Comparison of ENCODE assay signal across 13 cellular contexts in genomic region chr5:122220498-122220897, GRCh38.
"Had no signal": no experiment of that assay in that cellular context is flagged by ENCODE, and none has a peak within 500 bp of the region (broad histone marks: within the 10 kb centered on the region; RNA-seq: fewer than 3 reads in every experiment).

No MANE protein-coding gene starts in this region.

- H3K9me3 Mint-ChIP-seq: activated T-helper 1 cell treated with anti-CD3 and anti-CD28 coated beads, Interleukin-12 subunit alpha, Interleukin-12 subunit beta, Interleukin-2, Interleukin-4 antibody, amounts not matched to agents 30 ng/mL and 10 ng/mL and 1 ng/mL, durations not matched to agents 14 hours and 24 hours and 36 hours had no signal

- H3K4me3 Mint-ChIP-seq: activated CD8-positive, alpha-beta T cell treated with anti-CD3 and anti-CD28 coated beads, Interleukin-2, amount 10 ng/mL, durations not matched to agents 7 days and 5 days; activated naive CD4-positive, alpha-beta T cell treated with anti-CD3 and anti-CD28 coated beads for 36 hours; activated T-helper 1 cell treated with anti-CD3 and anti-CD28 coated beads, Interleukin-12 subunit alpha, Interleukin-12 subunit beta, Interleukin-2, Interleukin-4 antibody, amounts not matched to agents 30 ng/mL and 10 ng/mL and 1 ng/mL, durations not matched to agents 14 hours and 24 hours and 36 hours; natural killer cell treated with Interleukin-12 subunit alpha and Interleukin-12 subunit beta and Interleukin-15 and Interleukin-18, amount 100 ng/mL, for 72 hours had no signal

- ATAC-seq: activated CD8-positive, alpha-beta T cell treated with anti-CD3 and anti-CD28 coated beads, Interleukin-2, amount 10 ng/mL, durations not matched to agents 7 days and 5 days; natural killer cell treated with Interleukin-12 subunit alpha and Interleukin-12 subunit beta and Interleukin-15 and Interleukin-18, amount 100 ng/mL, for 72 hours had no signal

- DNase-seq: activated CD4-positive, alpha-beta T cell treated with anti-CD3 and anti-CD28 coated beads for 48 hours; activated CD8-positive, alpha-beta T cell treated with anti-CD3 and anti-CD28 coated beads, Interleukin-2, amount 10 ng/mL, durations not matched to agents 7 days and 5 days; activated naive CD4-positive, alpha-beta T cell treated with anti-CD3 and anti-CD28 coated beads for 36 hours; colonic mucosa; foreskin melanocyte; mammary epithelial cell; nucleus accumbens; stimulated activated CD4-positive, alpha-beta T cell treated with anti-CD3 and anti-CD28 coated beads, Interleukin-2, amount 100 ng/mL, for 48 hours; stomach; T-helper 1 cell had no signal

- H3K27me3 Mint-ChIP-seq: natural killer cell treated with Interleukin-12 subunit alpha and Interleukin-12 subunit beta and Interleukin-15 and Interleukin-18, amount 100 ng/mL, for 72 hours; progenitor cell of endocrine pancreas had no signal

- H3K27ac Mint-ChIP-seq: activated CD8-positive, alpha-beta T cell treated with anti-CD3 and anti-CD28 coated beads, Interleukin-2, amount 10 ng/mL, durations not matched to agents 7 days and 5 days; activated naive CD4-positive, alpha-beta T cell treated with anti-CD3 and anti-CD28 coated beads for 36 hours; activated T-helper 1 cell treated with anti-CD3 and anti-CD28 coated beads, Interleukin-12 subunit alpha, Interleukin-12 subunit beta, Interleukin-2, Interleukin-4 antibody, amounts not matched to agents 30 ng/mL and 10 ng/mL and 1 ng/mL, durations not matched to agents 14 hours and 24 hours and 36 hours; natural killer cell treated with Interleukin-12 subunit alpha and Interleukin-12 subunit beta and Interleukin-15 and Interleukin-18, amount 100 ng/mL, for 72 hours; progenitor cell of endocrine pancreas had no signal
